ENCODE assay signal across 18 cellular contexts in the genomic region with DNA sequence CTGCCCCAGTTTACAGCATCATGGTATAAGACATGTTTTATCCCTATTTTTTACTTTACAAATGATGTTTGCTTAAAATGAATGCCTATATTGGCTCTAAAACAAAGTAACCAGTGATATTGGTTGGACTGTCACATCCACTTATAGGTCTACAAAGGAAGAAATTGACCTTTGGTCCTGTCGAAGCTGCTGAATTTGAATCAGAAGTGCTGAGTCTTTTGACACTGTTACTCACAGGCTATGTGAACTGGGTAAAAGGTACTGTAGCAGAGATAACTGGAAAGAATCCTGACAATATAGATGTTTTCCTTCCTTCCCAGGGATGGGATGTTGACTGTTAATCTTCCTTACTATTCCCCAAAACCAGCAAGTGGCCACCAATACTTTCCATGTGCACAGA.
"Had no signal": no experiment of that assay in that cellular context is flagged by ENCODE, and none has a peak within 500 bp of the region (broad histone marks: within the 10 kb centered on the region; RNA-seq: fewer than 3 reads in every experiment).

No MANE protein-coding gene starts in this region.

- DNase-seq: activated CD4-positive, alpha-beta T cell treated with anti-CD3 and anti-CD28 coated beads for 1 hour; activated gamma-delta T cell treated with Interleukin-2 at 50 U/mL for 16 hours; activated T-cell treated with anti-CD3 and anti-CD28 coated beads, Interleukin-2, amount 50 U/mL, for 1 hour; anterior cingulate cortex; body of pancreas; cortex of kidney; endodermal cell; esophagus squamous epithelium; kidney glomerular epithelial cell; left ventricle myocardium superior; nephron progenitor cell; occipital lobe; stimulated activated CD4-positive, alpha-beta T cell treated with anti-CD3 and anti-CD28 coated beads, Interleukin-4, amount 100 ng/mL, for 24 hours; stimulated activated naive CD4-positive, alpha-beta T cell treated with Interleukin-2 at 50 U/mL for 16 hours; T-helper 9 cell had no signal

- H3K4me1 ChIP-seq: body of pancreas, esophagus squamous epithelium, vagina had no signal

- H3K36me3 ChIP-seq: cardiac muscle cell, esophagus squamous epithelium, thoracic aorta, vagina had no signal

- H3K4me3 ChIP-seq: body of pancreas, cardiac muscle cell, esophagus squamous epithelium, thoracic aorta, vagina had no signal

- ATAC-seq: body of pancreas, left ventricle myocardium superior had no signal

- H3K27ac ChIP-seq: body of pancreas, cardiac muscle cell, esophagus squamous epithelium, thoracic aorta, vagina had no signal

- H3K9me3 ChIP-seq: body of pancreas, esophagus squamous epithelium, thoracic aorta, vagina had no signal

- H3K27me3 ChIP-seq: body of pancreas, cardiac muscle cell, esophagus squamous epithelium, vagina had no signal
